8 cellular contexts compared by ENCODE assay signal in the genomic region with DNA sequence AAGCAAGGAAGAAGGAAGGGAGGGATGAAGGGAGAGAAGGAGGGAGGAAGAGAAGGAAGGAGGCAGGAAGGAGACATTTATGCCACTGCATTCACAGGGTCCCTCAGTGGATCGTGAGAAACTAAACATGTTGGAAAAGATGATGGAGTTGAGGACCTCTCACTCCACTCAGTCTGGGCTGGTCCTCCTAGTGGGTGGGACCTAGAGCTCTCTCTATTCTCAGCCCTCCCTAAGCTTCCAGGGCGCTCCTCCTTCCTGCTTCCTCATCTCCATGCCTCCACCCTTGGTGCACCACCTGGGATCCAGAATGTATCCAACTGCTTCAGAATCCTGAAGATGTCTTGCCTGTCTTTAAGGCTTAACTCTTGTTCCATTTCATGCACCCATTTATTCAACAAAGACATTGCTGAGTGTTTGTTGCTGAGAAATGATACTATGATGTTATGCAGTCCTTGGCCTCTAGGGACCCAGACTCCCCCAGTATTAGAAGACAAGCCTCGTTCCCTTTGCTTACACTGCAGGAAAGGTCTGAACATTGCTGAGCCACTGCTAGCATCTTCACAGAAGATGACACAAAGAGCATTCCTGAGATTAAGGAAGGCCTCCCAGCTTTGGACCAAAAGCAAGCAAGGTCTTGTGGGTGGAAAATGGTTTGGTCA.
DNase-seq lines count a peak whose midpoint lies in the region; ATAC-seq, FAIRE-seq and TF ChIP-seq lines count a peak whose summit lies in the region.

No MANE protein-coding gene starts in this region.

- H3K4me3 ChIP-seq in HepG2 (replicated peaks in 1 of 3; ENCODE audit: insufficient read depth in 1 of 3, low read depth in 2 of 3, low read length in 3 of 3) (no peak overlapping the region), right lobe of liver (no peak overlapping the region), adrenal gland (no peak overlapping the region), tibial artery (no peak overlapping the region), tibial nerve (no peak overlapping the region)

- in situ Hi-C loops in HepG2 (cut with HindIII; ENCODE audit: extremely low pct_ligation_motif_present, low pct_unique_long_range_greater_than_20kb) = no loop called here

- no peak overlapping the region for H3K4me2 ChIP-seq in HepG2 (ENCODE audit: low read depth, low read length)

- no peaks in the 10 kb centered on the region for H4K20me1 ChIP-seq in HepG2 (ENCODE audit: insufficient read depth, low read length)

- 13% methylated on average over 3 of the region's 3 CpGs for WGBS in HepG2 (ENCODE audit: low lambda C conversion rate)
- 54% methylated on average over 2 of the region's 3 CpGs for WGBS in right lobe of liver (ENCODE audit: insufficient coverage, low coverage, low lambda C conversion rate, missing lambda C conversion rate)
- WGBS in adrenal gland, 4 donors = 54 to 72% (median 66%) methylated on average over 3 of the region's 3 CpGs
- 59 to 63% methylated on average over 3 of the region's 3 CpGs for WGBS in tibial nerve, 2 donors

- TF ChIP-seq EP300 in HepG2 (IDR thresholded peaks at IDR 0.05; ENCODE audit: low read depth in 2 of 2, low read length in 2 of 2) (no peak), HepG2 (CRISPR knock-in tag; IDR thresholded peaks at IDR 0.05; ENCODE audit: borderline replicate concordance) (no peak), tibial nerve (IDR thresholded peaks at IDR 0.05) (no peak)

- TF ChIP-seq RAD21 in HepG2 (CRISPR knock-in tag; IDR thresholded peaks at IDR 0.05) = no peak

- H3K79me2 ChIP-seq in HepG2 (ENCODE audit: insufficient read depth, low read length) = no peaks in the 10 kb centered on the region

- no peaks in the 10 kb centered on the region; a peak in 2 of 5 replicates for H3K27me3 ChIP-seq in HepG2 (ENCODE audit: control insufficient read depth in 1 of 2, insufficient read depth in 2 of 2, low read length in 2 of 2)
- H3K27me3 ChIP-seq in right lobe of liver = no peaks in the 10 kb centered on the region
- no peaks in the 10 kb centered on the region for H3K27me3 ChIP-seq in adrenal gland
- peaks cover 0 to 3% of the 10 kb centered on the region in 2 donors for H3K27me3 ChIP-seq in tibial artery
- H3K27me3 ChIP-seq in tibial nerve = no peaks in the 10 kb centered on the region

- no peaks in the 10 kb centered on the region for H3K9me3 ChIP-seq in HepG2 (ENCODE audit: low read length)
- no peaks in the 10 kb centered on the region for H3K9me3 ChIP-seq in right lobe of liver
- no peaks in the 10 kb centered on the region for H3K9me3 ChIP-seq in adrenal gland (replicated peaks in 1 of 3)
- H3K9me3 ChIP-seq in tibial artery = no peaks in the 10 kb centered on the region
- no peaks in the 10 kb centered on the region for H3K9me3 ChIP-seq in tibial nerve

- TF ChIP-seq CTCF in HepG2 (CRISPR knock-in tag; IDR thresholded peaks at IDR 0.05) (no peak), right lobe of liver (IDR thresholded peaks at IDR 0.05) (peak in 2 of 4 donors; percentile 4 to 11), adrenal gland (IDR thresholded peaks at IDR 0.05) (peak in 4 of 6 experiments; percentile 11 to 28 (median 18)), tibial artery (IDR thresholded peaks at IDR 0.05) (no peak), tibial nerve (IDR thresholded peaks at IDR 0.05) (no peak)

- intact Hi-C loops in HepG2 (cut with micrococcal nuclease; ENCODE audit: unreplicated experiment) = no loop called here
- intact Hi-C loops in right lobe of liver (cut with DNase I) = no loop called here
- intact Hi-C loops in adrenal gland (cut with DNase I) = no loop called here
- intact Hi-C loops in tibial artery (cut with DNase I; ENCODE audit: low total_unique reads) = no loop called here

- DNase-seq in HepG2 (ENCODE audit: low spot score) = no peak
- DNase-seq in right lobe of liver = no peak
- no peak for DNase-seq in adrenal gland
- no peak for DNase-seq in tibial artery
- DNase-seq in tibial nerve (ENCODE audit: low spot score in 2 of 2) = no peak
- DNase-seq in COR-L47 (lab: John Stamatoyannopoulos, UW) = no peak
- DNase-seq in activated CD8-positive, alpha-beta memory T cell treated with anti-CD3 and anti-CD28 coated beads for 24 hours = no peak

- H3K36me3 ChIP-seq in HepG2 (replicated peaks in 1 of 2; ENCODE audit: control insufficient read depth in 1 of 2, insufficient read depth in 2 of 2, low read length in 2 of 2) (no peaks in the 10 kb centered on the region), right lobe of liver (no peaks in the 10 kb centered on the region), adrenal gland (replicated peaks in 1 of 2) (no peaks in the 10 kb centered on the region), tibial artery (no peaks in the 10 kb centered on the region), tibial nerve (no peaks in the 10 kb centered on the region)

- peak; percentile 82 for ATAC-seq in HepG2
- no peak for ATAC-seq in right lobe of liver
- ATAC-seq in HG03103 (IDR thresholded peaks at IDR 0.05; ENCODE audit: low read depth, unreplicated experiment) = peak; percentile 79

- no TSS peak for BruUV-seq in HepG2 (replicated peaks; lab: Mats Ljungman, UMichigan)

- CTCF ChIA-PET in HepG2 (lab: Yijun Ruan, JAX; ENCODE audit: low intra/inter-chr PET ratio, low total read pairs) = no interaction called here

- H3K4me1 ChIP-seq in HepG2 (ENCODE audit: insufficient read depth, low read length) (no peaks in the 10 kb centered on the region), right lobe of liver (peaks cover 0 to 8% (median 3%) of the 10 kb centered on the region in 4 donors), adrenal gland (replicated peaks in 1 of 2) (no peaks in the 10 kb centered on the region), tibial artery (peaks cover 0 to 23% (median 14%) of the 10 kb centered on the region in 4 donors), tibial nerve (peaks cover 0 to 6% (median 0%) of the 10 kb centered on the region in 4 donors)

- H3K9ac ChIP-seq in HepG2 (ENCODE audit: insufficient read depth, low read depth, low read length) = no peak overlapping the region

- POLR2A ChIA-PET in HepG2 (lab: Yijun Ruan, JAX) = no interaction called here

- no peak overlapping the region for H3K27ac ChIP-seq in HepG2 (ENCODE audit: extremely low read length, insufficient read depth, low read length)
- H3K27ac ChIP-seq in right lobe of liver = no peak overlapping the region
- no peak overlapping the region for H3K27ac ChIP-seq in adrenal gland
- H3K27ac ChIP-seq in tibial artery = no peak overlapping the region
- no peak overlapping the region for H3K27ac ChIP-seq in tibial nerve

- TF ChIP-seq POLR2A in HepG2 (IDR thresholded peaks at IDR 0.05; ENCODE audit: insufficient read depth in 1 of 2, low read depth in 2 of 2, low read length in 2 of 2) = no peak
- no peak for TF ChIP-seq POLR2A in right lobe of liver (IDR thresholded peaks at IDR 0.05)
- TF ChIP-seq POLR2A in adrenal gland (IDR thresholded peaks at IDR 0.05) = no peak
- TF ChIP-seq POLR2A in tibial nerve (IDR thresholded peaks at IDR 0.05) = no peak

- no peak overlapping the region for H2AFZ ChIP-seq in HepG2 (ENCODE audit: low read length)

- FAIRE-seq in HepG2 (lab: Jason Lieb, UNC) = no peak

TF ChIP-seq in HepG2, 621 proteins besides CTCF, POLR2A, EP300 and RAD21:
- no peak for TF ChIP-seq ZNF674 (CRISPR knock-in tag; IDR thresholded peaks at IDR 0.05; ENCODE audit: low read depth)

Comparison
In these comparisons a context has a peak if more than half of its experiments do, and no peak if none do; other contexts are left out.
1. ATAC-seq: peak in HepG2 (single experiment) and HG03103 (single experiment); none in right lobe of liver (0 of 4).
2. CTCF ChIP-seq: peak in adrenal gland (4 of 6); none in HepG2 (single experiment), tibial artery (0 of 2) and tibial nerve (0 of 5).